Comparison of ENCODE assay signal across 8 cellular contexts in genomic region chr5:140176028-140176382, GRCh38. TPM values are rescaled to one million over a fixed set of nuclear protein-coding genes. Genes with fewer than 3 reads are reported as not detected.
A peak's percentile ranks its signal among the peaks of the same experiment; 100 is the strongest.
DNase-seq lines count a peak whose midpoint lies in the region; ATAC-seq and TF ChIP-seq lines count a peak whose summit lies in the region.

No MANE protein-coding gene starts in this region.

- DNase-seq in GM12864 (ENCODE audit: low read depth) = no peak
- DNase-seq in SK-N-MC (ENCODE audit: low read depth, low spot score) = no peak
- DNase-seq in fibroblast of lung (ENCODE audit: low read depth in 2 of 2) = no peak
- DNase-seq in left colon = no peak
- no peak for DNase-seq in globus pallidus (ENCODE audit: low spot score)
- DNase-seq in KG1 (lab: John Stamatoyannopoulos, UW) = no peak
- DNase-seq in ecto neural progenitor cell (ENCODE audit: low spot score) = no peak

- H3K4me1 ChIP-seq in fibroblast of lung (ENCODE audit: control insufficient read depth, extremely low read depth, insufficient read depth, low read length) = peaks cover 3% of the 10 kb centered on the region
- peaks cover 4% of the 10 kb centered on the region for H3K4me1 ChIP-seq in rectal smooth muscle tissue (ENCODE audit: control insufficient read depth, insufficient read depth, low read length)

- H3K27me3 ChIP-seq in fibroblast of lung (ENCODE audit: control insufficient read depth, insufficient read depth, low read length) (no peaks in the 10 kb centered on the region), rectal smooth muscle tissue (ENCODE audit: control insufficient read depth, insufficient read depth, low read length) (no peaks in the 10 kb centered on the region)

- peak overlapping the region; percentile 85 for H3K4me3 ChIP-seq in GM12864 (ENCODE audit: low read depth, low read length)
- peak overlapping the region; percentile 99 for H3K4me3 ChIP-seq in SK-N-MC
- H3K4me3 ChIP-seq in fibroblast of lung (replicated peaks in 1 of 4; ENCODE audit: control extremely low read depth in 1 of 4, insufficient read depth in 1 of 4, low read depth in 3 of 4, low read length in 4 of 4) = peak overlapping the region; percentile 69 to 96 (median 86)
- peak overlapping the region; percentile 88 for H3K4me3 ChIP-seq in rectal smooth muscle tissue (ENCODE audit: low read length)

- H3K9ac ChIP-seq in SK-N-MC (ENCODE audit: insufficient read length) (peak overlapping the region; percentile 84), fibroblast of lung (ENCODE audit: insufficient read depth, low read length) (peak overlapping the region; percentile 89), rectal smooth muscle tissue (ENCODE audit: low read length) (peak overlapping the region; percentile 39)

- no peak for TF ChIP-seq CTCF in GM12864 (IDR thresholded peaks at IDR 0.05; ENCODE audit: low read depth, low read length, missing control alignments)
- TF ChIP-seq CTCF in fibroblast of lung (conservative IDR thresholded peaks at IDR 0.05 in 1 of 2, IDR thresholded peaks at IDR 0.05 in 1 of 2; ENCODE audit: low read depth in 1 of 2, low read length in 2 of 2) = no peak

- no peak for ATAC-seq in left colon

- no peaks in the 10 kb centered on the region for H3K9me3 ChIP-seq in SK-N-MC (ENCODE audit: low read depth, low read length)
- no peaks in the 10 kb centered on the region for H3K9me3 ChIP-seq in fibroblast of lung (ENCODE audit: control insufficient read depth, insufficient read depth, low read depth, low read length)

- intact Hi-C loops in left colon (cut with DNase I, micrococcal nuclease) = no loop called here

- peaks cover 4% of the 10 kb centered on the region for H3K79me2 ChIP-seq in fibroblast of lung (ENCODE audit: control insufficient read depth, insufficient read depth, low read length)

- H2AFZ ChIP-seq in fibroblast of lung (ENCODE audit: low read length) = peak overlapping the region; percentile 57

- peak overlapping the region; percentile 89 for H3K4me2 ChIP-seq in fibroblast of lung (ENCODE audit: extremely low read depth, insufficient read depth, low read length)

- H3K36me3 ChIP-seq in SK-N-MC (ENCODE audit: insufficient read depth, low read length) (no peaks in the 10 kb centered on the region), fibroblast of lung (ENCODE audit: control insufficient read depth, insufficient read depth, low read length) (no peaks in the 10 kb centered on the region), rectal smooth muscle tissue (ENCODE audit: control insufficient read depth, insufficient read depth, low read length) (no peaks in the 10 kb centered on the region)

- H3K27ac ChIP-seq in SK-N-MC = peak overlapping the region; percentile 82
- peak overlapping the region; percentile 91 for H3K27ac ChIP-seq in fibroblast of lung (ENCODE audit: insufficient read depth, low read length)
- H3K27ac ChIP-seq in rectal smooth muscle tissue (ENCODE audit: low read depth, low read length) = peak overlapping the region; percentile 91

- H4K20me1 ChIP-seq in fibroblast of lung (ENCODE audit: control insufficient read depth, extremely low read depth, insufficient read depth, low read length) = no peaks in the 10 kb centered on the region

RNA-seq across cellular contexts. Expression of gene CYSTM1, which starts 1.0 kb away (rescaled TPM):
- total RNA-seq in fibroblast of lung (18.7 and 24.3 TPM in 2 replicates), left colon (100 to 1,000 TPM; 162 to 163 TPM)
- 35.8 and 38.4 TPM in 2 replicates for polyA plus RNA-seq in fibroblast of lung
- polyA plus RNA-seq in fibroblast of lung (2012) = 49.1 and 51.7 TPM in 2 replicates
- 48.8 and 70.1 TPM in 2 replicates for polyA minus RNA-seq in fibroblast of lung (ENCODE audit: low replicate concordance)

RNA-seq across cellular contexts. Expression of gene IGIP, which starts 50.3 kb away (rescaled TPM):
- total RNA-seq in fibroblast of lung = 11.7 and 13.4 TPM in 2 replicates
- 1.5 and 3.8 TPM in 2 replicates for polyA plus RNA-seq in fibroblast of lung
- polyA plus RNA-seq in fibroblast of lung (2012) = 2.2 and 5.1 TPM in 2 replicates
- 3.5 and 4.1 TPM in 2 replicates for polyA minus RNA-seq in fibroblast of lung (ENCODE audit: low replicate concordance)
- total RNA-seq in left colon = 1 to 10 TPM; 8.6 to 9.3 TPM

Comparison
In these comparisons a context has a peak if more than half of its experiments do, and no peak if none do; other contexts are left out.
1. H3K9ac ChIP-seq: peak in every context shown above with its lines; median percentile 89 in fibroblast of lung; 84 in SK-N-MC; 39 in rectal smooth muscle tissue.